Comparison of ENCODE assay signal across 34 cellular contexts in genomic region chr12:38746744-38747143, GRCh38.
"Had no signal": no experiment of that assay in that cellular context is flagged by ENCODE, and none has a peak within 500 bp of the region (broad histone marks: within the 10 kb centered on the region; RNA-seq: fewer than 3 reads in every experiment).

No MANE protein-coding gene starts in this region.

- DNase-seq: Karpas-422, Kasumi-1, MG63, MM.1S, MV-4-11, NCI-H1048, NCI-H1092, NCI-H1092 treated with DMSO at 0.1 percent for 48 hours, NCI-H1105, NCI-H1105 treated with DMSO at 0.1 percent for 48 hours, NCI-H1417, NCI-H1417 treated with DMSO at 0.1 percent for 48 hours, NCI-H1436, NCI-H1436 treated with DMSO at 0.1 percent for 48 hours, NCI-H146, NCI-H1694, NCI-H1694 treated with DMSO at 0.1 percent for 48 hours, NCI-H187, NCI-H187 treated with DMSO at 0.1 percent for 48 hours, NCI-H1930, NCI-H2029, NCI-H2029 treated with DMSO at 0.1 percent for 48 hours, NCI-H2081, NCI-H2081 treated with DMSO at 0.1 percent for 48 hours, NCI-H2107, NCI-H2171, NCI-H2171 treated with DMSO at 0.1 percent for 48 hours, NCI-H2227 treated with DMSO at 0.1 percent for 48 hours, NCI-H226, NCI-H345, NCI-H446, NCI-H446 treated with DMSO at 0.1 percent for 48 hours, NCI-H510A, NCI-H510A treated with DMSO at 0.1 percent for 48 hours had no signal

- H3K4me3 ChIP-seq: MG63 had no signal

- H3K9me3 ChIP-seq: MG63 had no signal

- H3K27me3 ChIP-seq: MG63 had no signal

- H3K36me3 ChIP-seq: MG63 had no signal
